In genomic region chr12:49264873-49265792, GRCh38 we compare ENCODE assay signal across 8 cellular contexts. TPM values are rescaled to one million over a fixed set of nuclear protein-coding genes. Genes with fewer than 3 reads are reported as not detected.
DNase-seq lines count a peak whose midpoint lies in the region; ATAC-seq and TF ChIP-seq lines count a peak whose summit lies in the region.

Gene TUBA1C (plus strand): TSS chr12:49265082. CDS start chr12:49265182, 100 bp downstream.

- H4K20me1 ChIP-seq in OCI-LY1 (ENCODE audit: insufficient read depth, low read length) = no peaks in the 10 kb centered on the region; the same call in 1 of the 2 replicates

- H3K4me1 ChIP-seq in HUES6 (ENCODE audit: control insufficient read depth, insufficient read depth, low read length) (peaks cover 8% of the 10 kb centered on the region), OCI-LY1 (ENCODE audit: insufficient read depth, low read length, severe bottlenecking) (peaks cover 34% of the 10 kb centered on the region)

- H3K27me3 ChIP-seq in HUES6 (ENCODE audit: control insufficient read depth, insufficient read depth, low read length) (no peaks in the 10 kb centered on the region), OCI-LY1 (ENCODE audit: insufficient read depth, low read length) (no peaks in the 10 kb centered on the region)

- H2AFZ ChIP-seq in OCI-LY1 (ENCODE audit: low read length) = no peak within 1 kb of the TSS

- H3F3A ChIP-seq in OCI-LY1 (ENCODE audit: insufficient read depth, low read length) = no peaks in the 10 kb centered on the region

- peak; percentile 97 for DNase-seq in Caki2 (ENCODE audit: low read depth)
- peak; percentile 87 for DNase-seq in activated T-cell treated with anti-CD3 and anti-CD28 coated beads for 24 hours (ENCODE audit: low read depth)
- peak; percentile 85 for DNase-seq in epithelial cell of prostate (ENCODE audit: low read depth, low spot score)
- DNase-seq in mucosa of gallbladder (ENCODE audit: low spot score) = peak; percentile 94
- DNase-seq in stimulated activated CD8-positive, alpha-beta memory T cell treated with anti-CD3 and anti-CD28 coated beads, Interleukin-4, amount 100 ng/mL, for 24 hours (ENCODE audit: low read depth) = peak; percentile 83

- H3K36me3 ChIP-seq in HUES6 (ENCODE audit: control insufficient read depth, insufficient read depth, low read length) (peaks cover 37% of the 10 kb centered on the region), OCI-LY1 (ENCODE audit: insufficient read depth, low read length) (peaks cover 42% of the 10 kb centered on the region)

- peak within 1 kb of the TSS; percentile 68 for H3K4me2 ChIP-seq in OCI-LY1 (ENCODE audit: low read length)

- 0 out of 2 replicates have a peak, but pooled peaks have one; percentile 9 for TF ChIP-seq CTCF in OCI-LY1 (IDR thresholded peaks at IDR 0.05; ENCODE audit: low read length)

- ATAC-seq in GM21423 (IDR thresholded peaks at IDR 0.05; ENCODE audit: unreplicated experiment) = peak; percentile 84

- H3K9me3 ChIP-seq in HUES6 (ENCODE audit: control insufficient read depth, insufficient read depth, low read depth, low read length) = no peaks in the 10 kb centered on the region
- H3K9me3 ChIP-seq in OCI-LY1 (ENCODE audit: low read length) = no peaks in the 10 kb centered on the region

- peak within 1 kb of the TSS; percentile 98 for H3K27ac ChIP-seq in HUES6 (ENCODE audit: low read depth, low read length)
- H3K27ac ChIP-seq in OCI-LY1 (ENCODE audit: low read depth, low read length, poor library complexity, severe bottlenecking) = peak within 1 kb of the TSS; percentile 86
- H3K27ac ChIP-seq in epithelial cell of prostate = peak within 1 kb of the TSS; percentile 100

- in situ Hi-C loops in Caki2 (cut with HindIII; ENCODE audit: low pct_unique_long_range_greater_than_20kb, low sequenced_read_pairs) = no loop called here

- no peaks in the 10 kb centered on the region for H3K9me2 ChIP-seq in OCI-LY1 (ENCODE audit: low read depth, low read length)

- peaks cover 31% of the 10 kb centered on the region for H3K79me2 ChIP-seq in OCI-LY1 (ENCODE audit: insufficient read depth, low read length)

- H3K4me3 ChIP-seq in HUES6 (ENCODE audit: low read depth, low read length) (peak within 1 kb of the TSS; percentile 88), OCI-LY1 (ENCODE audit: low read depth, low read length, poor library complexity, severe bottlenecking) (peak within 1 kb of the TSS; percentile 99)

- H3K9ac ChIP-seq in HUES6 (ENCODE audit: low read length) = peak within 1 kb of the TSS; percentile 96
- peak within 1 kb of the TSS; percentile 99 for H3K9ac ChIP-seq in OCI-LY1 (ENCODE audit: low read length)

RNA-seq across cellular contexts. Expression of gene TUBA1C, which starts in this region (rescaled TPM):
- total RNA-seq in Caki2 (2014; rRNA removed; shearing (Covaris generic); ENCODE audit: low replicate concordance) = 755 and 799 TPM in 2 replicates
- total RNA-seq in mucosa of gallbladder = 99.4 TPM

Comparison
In these comparisons a context has a peak if more than half of its experiments do, and no peak if none do; other contexts are left out.
1. Peak in every context shown above with its lines: DNase-seq, ATAC-seq, H3K4me3 ChIP-seq and H3K27ac ChIP-seq.